Comparison of ENCODE assay signal across 9 cellular contexts in genomic region chr6:79135973-79136470, GRCh38.
"Had no signal": no experiment of that assay in that cellular context is flagged by ENCODE, and none has a peak within 500 bp of the region (broad histone marks: within the 10 kb centered on the region; RNA-seq: fewer than 3 reads in every experiment).

No MANE protein-coding gene starts in this region.

- DNase-seq: IMR-90, KBM-7, KG1 had no signal

- H3K27ac Mint-ChIP-seq: IgD-negative memory B cell had no signal

- H3K4me2 ChIP-seq: KMS-11 had no signal

- H3K36me3 Mint-ChIP-seq: IgD-negative memory B cell had no signal

- H3K4me3 ChIP-seq: K562 had no signal

- FAIRE-seq: HepG2, HTR-8/SVneo, K562 had no signal

- H3K4me3 Mint-ChIP-seq: IgD-negative memory B cell had no signal

- ATAC-seq: HepG2, K562 had no signal

- H3K27ac ChIP-seq: HL-60, KMS-11 had no signal

- H3K4me1 Mint-ChIP-seq: IgD-negative memory B cell had no signal

- H3K9ac ChIP-seq: KMS-11 had no signal
